In the genomic region with DNA sequence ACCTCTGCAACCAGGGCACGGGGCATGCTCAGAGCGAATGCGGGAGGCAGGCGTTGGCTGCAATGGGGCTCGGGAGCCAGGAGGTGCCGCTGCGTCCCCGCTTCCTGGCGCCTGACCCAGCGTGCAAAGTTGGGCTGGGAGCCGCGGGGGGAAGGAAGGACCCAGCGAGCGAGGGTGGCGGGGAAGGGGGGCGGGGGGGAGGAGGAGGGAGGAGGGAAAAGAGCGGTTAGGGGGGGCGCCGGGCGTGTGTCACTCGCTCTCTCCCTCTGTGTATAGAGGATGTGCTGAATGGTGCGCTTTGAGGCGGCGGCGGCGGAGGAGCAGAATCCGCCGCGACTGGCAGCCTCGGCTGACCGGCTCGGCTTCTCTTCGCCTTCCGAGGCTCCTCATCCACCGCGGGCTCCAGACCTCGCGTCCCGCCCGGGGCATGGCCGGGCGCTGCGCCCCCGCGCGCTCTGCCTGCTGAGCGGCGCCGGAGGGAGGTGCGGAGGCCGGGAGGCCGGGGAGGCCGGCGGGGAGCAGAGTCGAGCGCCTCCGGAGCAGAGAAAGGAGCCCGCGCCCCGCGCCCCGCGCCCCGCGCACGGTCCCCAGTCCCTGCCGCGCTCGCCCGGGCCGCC, we compare ENCODE assay signal across 9 cellular contexts. TPM values are rescaled to one million over a fixed set of nuclear protein-coding genes. Genes with fewer than 3 reads are reported as not detected.
A peak's percentile ranks its signal among the peaks of the same experiment; 100 is the strongest.
DNase-seq lines count a peak whose midpoint lies in the region; ATAC-seq, FAIRE-seq and TF ChIP-seq lines count a peak whose summit lies in the region.
"Had no signal": no experiment of that assay in that cellular context is flagged by ENCODE, and none has a peak within 500 bp of the region (broad histone marks: within the 10 kb centered on the region; RNA-seq: fewer than 3 reads in every experiment).

TSS of gene PLCB1 (plus strand) at position 252 of the 617 bp plus-strand sequence. CDS start 386 bp downstream, outside the sequence.

- H3K4me3 ChIP-seq in kidney (ENCODE audit: low read length in 2 of 2) = peak within 1 kb of the TSS; percentile 39 to 60

- H3K36me3 Mint-ChIP-seq in chondrocyte (ENCODE audit: low read depth) = no peaks in the 10 kb centered on the region

- H3K4me3 Mint-ChIP-seq in chondrocyte (ENCODE audit: unreplicated experiment) = peak within 1 kb of the TSS; percentile 80

- H3K27ac ChIP-seq in kidney (ENCODE audit: low read depth in 2 of 2, low read length in 2 of 2) = peak within 1 kb of the TSS in 1 of 2 donors; percentile 35

- H3K27me3 Mint-ChIP-seq in chondrocyte (ENCODE audit: low read depth) = peaks cover 14% of the 10 kb centered on the region

- ATAC-seq in HG03064 (IDR thresholded peaks at IDR 0.05; ENCODE audit: low read depth, unreplicated experiment) = peak; percentile 73

- peak; percentile 92 for TF ChIP-seq CTCF in chondrocyte (IDR thresholded peaks at IDR 0.05)
- TF ChIP-seq CTCF in kidney (IDR thresholded peaks at IDR 0.05; ENCODE audit: borderline replicate concordance, extremely low read depth, insufficient read depth) = peak; percentile 95

- no peaks in the 10 kb centered on the region for H3K4me1 ChIP-seq in kidney (ENCODE audit: control insufficient read depth in 1 of 2, insufficient read depth in 1 of 2, low read depth in 1 of 2, low read length in 2 of 2)

- peaks cover 26% of the 10 kb centered on the region for H3K4me1 Mint-ChIP-seq in chondrocyte (ENCODE audit: low read depth)

- FAIRE-seq in kidney (lab: Jason Lieb, UNC) = no peak
- FAIRE-seq: A204.1 had no signal

- H3K9me3 ChIP-seq in kidney (ENCODE audit: control insufficient read depth in 1 of 2, low read length in 2 of 2) = no peaks in the 10 kb centered on the region

- DNase-seq in DMS79 treated with DMSO at 0.1 percent for 48 hours (lab: John Stamatoyannopoulos, UW) (peak; percentile 49), DMS79 (lab: John Stamatoyannopoulos, UW) (no peak), NCI-H2196 treated with DMSO at 0.1 percent for 48 hours (lab: John Stamatoyannopoulos, UW; ENCODE audit: unreplicated experiment) (peak; percentile 78), chondrocyte (ENCODE audit: low spot score) (peak; percentile 91), kidney (peak; percentile 96)
- peak; percentile 52 to 56 for DNase-seq in activated CD4-positive, alpha-beta T cell treated with anti-CD3 and anti-CD28 coated beads for 24 hours (ENCODE audit: low read depth in 2 of 2)
- peak; percentile 57 to 60 for DNase-seq in stimulated activated CD4-positive, alpha-beta T cell treated with anti-CD3 and anti-CD28 coated beads, Interleukin-15, amount 100 ng/mL, for 1 hour (ENCODE audit: low read depth in 1 of 2, low spot score in 1 of 2)

- H3K27ac Mint-ChIP-seq in chondrocyte (ENCODE audit: unreplicated experiment) = peak within 1 kb of the TSS; percentile 63

- peak within 1 kb of the TSS in 1 of 2 donors; percentile 29 for H3K9ac ChIP-seq in kidney (ENCODE audit: low read length in 2 of 2)

- no peaks in the 10 kb centered on the region for H3K9me3 Mint-ChIP-seq in chondrocyte (ENCODE audit: low read depth)

- intact Hi-C loops in kidney (cut with DNase I) = loop anchor here (10.0 kb wide), 1 partner anchor 253 kb away; no protein-coding TSS in a partner anchor

- no peaks in the 10 kb centered on the region for H3K36me3 ChIP-seq in kidney (ENCODE audit: control insufficient read depth in 1 of 2, insufficient read depth in 2 of 2, low read length in 2 of 2)

RNA-seq across cellular contexts. Expression of gene PLCB1, which starts in this region (rescaled TPM):
- total RNA-seq in chondrocyte = 10.8 to 15.3 TPM (median 11.4 TPM) in 3 replicates
- 107 TPM for total RNA-seq in kidney
- polyA plus RNA-seq in kidney (ENCODE audit: insufficient read depth, low read depth, low replicate concordance) = 9.4 TPM
